In genomic region chr20:25863536-25864325, GRCh38 we compare ENCODE assay signal across 8 cellular contexts.
DNase-seq lines count a peak whose midpoint lies in the region; ATAC-seq and TF ChIP-seq lines count a peak whose summit lies in the region.

No MANE protein-coding gene starts in this region.

- CTCF ChIA-PET in A673 (lab: Charles Lee) = no interaction called here

- peak overlapping the region; percentile 19 for H3K4me3 ChIP-seq in A673 (ENCODE audit: low read depth, low read length, poor library complexity, severe bottlenecking)
- peak overlapping the region; percentile 29 for H3K4me3 ChIP-seq in HAP-1
- H3K4me3 ChIP-seq in astrocyte of the spinal cord (ENCODE audit: low read depth, low read length) = peak overlapping the region; percentile 28

- in situ Hi-C loops in HAP-1 (cut with MboI; ENCODE audit: low sequenced_read_pairs) = loop anchor here (25.0 kb wide), 3 partner anchors 151 to 876 kb away; partner anchors contain the start of genes APMAP and GINS1
- in situ Hi-C loops in astrocyte of the spinal cord (cut with HindIII; ENCODE audit: low sequenced_read_pairs) = no loop called here

- DNase-seq in A673 (ENCODE audit: low spot score) (no peak), HAP-1 (ENCODE audit: low spot score in 2 of 2) (no peak), astrocyte of the spinal cord (ENCODE audit: low read depth, low spot score) (no peak), mesenteric fat pad (ENCODE audit: low spot score) (peak; percentile 89), iPS-NIHi7 (ENCODE audit: extremely low spot score) (no peak)

- H3K9me3 ChIP-seq in A673 (ENCODE audit: low read depth, low read length, poor library complexity, severe bottlenecking) = no peaks in the 10 kb centered on the region
- no peaks in the 10 kb centered on the region for H3K9me3 ChIP-seq in HAP-1

- ATAC-seq in HG03571 (IDR thresholded peaks at IDR 0.05; ENCODE audit: unreplicated experiment) (no peak), GM18867 (IDR thresholded peaks at IDR 0.05; ENCODE audit: unreplicated experiment) (no peak), GM21528 (IDR thresholded peaks at IDR 0.05; ENCODE audit: low FRiP score, unreplicated experiment) (no peak)

- H3K27ac ChIP-seq in A673 (ENCODE audit: low read depth, low read length, poor library complexity, severe bottlenecking) = no peak overlapping the region

- intact Hi-C loops in A673 (cut with micrococcal nuclease; ENCODE audit: unreplicated experiment) = no loop called here

- H3K36me3 ChIP-seq in A673 (ENCODE audit: insufficient read depth, low read length, poor library complexity, severe bottlenecking) = no peaks in the 10 kb centered on the region
- H3K36me3 ChIP-seq in HAP-1 (replicated peaks) = no peaks in the 10 kb centered on the region

- TF ChIP-seq CTCF in A673 (conservative IDR thresholded peaks at IDR 0.05; ENCODE audit: low read depth, low read length) = no peak
- TF ChIP-seq CTCF in astrocyte of the spinal cord (IDR thresholded peaks at IDR 0.05; ENCODE audit: low read depth, low read length) = no peak

- BruUV-seq in A673 (replicated peaks; lab: Mats Ljungman, UMichigan) = no TSS peak

- peaks cover 57% of the 10 kb centered on the region for H3K27me3 ChIP-seq in A673 (replicated peaks; ENCODE audit: insufficient read depth, low read depth, low read length, poor library complexity)
- H3K27me3 ChIP-seq in HAP-1 (ENCODE audit: low read depth) = no peaks in the 10 kb centered on the region

- POLR2A ChIA-PET in A673 (lab: Charles Lee; ENCODE audit: low non-redundant PET) = no interaction called here

- H3K4me1 ChIP-seq in A673 (ENCODE audit: insufficient read depth, low read length, poor library complexity, severe bottlenecking) (no peaks in the 10 kb centered on the region), HAP-1 (peaks cover 4% of the 10 kb centered on the region)
